In the genomic region with DNA sequence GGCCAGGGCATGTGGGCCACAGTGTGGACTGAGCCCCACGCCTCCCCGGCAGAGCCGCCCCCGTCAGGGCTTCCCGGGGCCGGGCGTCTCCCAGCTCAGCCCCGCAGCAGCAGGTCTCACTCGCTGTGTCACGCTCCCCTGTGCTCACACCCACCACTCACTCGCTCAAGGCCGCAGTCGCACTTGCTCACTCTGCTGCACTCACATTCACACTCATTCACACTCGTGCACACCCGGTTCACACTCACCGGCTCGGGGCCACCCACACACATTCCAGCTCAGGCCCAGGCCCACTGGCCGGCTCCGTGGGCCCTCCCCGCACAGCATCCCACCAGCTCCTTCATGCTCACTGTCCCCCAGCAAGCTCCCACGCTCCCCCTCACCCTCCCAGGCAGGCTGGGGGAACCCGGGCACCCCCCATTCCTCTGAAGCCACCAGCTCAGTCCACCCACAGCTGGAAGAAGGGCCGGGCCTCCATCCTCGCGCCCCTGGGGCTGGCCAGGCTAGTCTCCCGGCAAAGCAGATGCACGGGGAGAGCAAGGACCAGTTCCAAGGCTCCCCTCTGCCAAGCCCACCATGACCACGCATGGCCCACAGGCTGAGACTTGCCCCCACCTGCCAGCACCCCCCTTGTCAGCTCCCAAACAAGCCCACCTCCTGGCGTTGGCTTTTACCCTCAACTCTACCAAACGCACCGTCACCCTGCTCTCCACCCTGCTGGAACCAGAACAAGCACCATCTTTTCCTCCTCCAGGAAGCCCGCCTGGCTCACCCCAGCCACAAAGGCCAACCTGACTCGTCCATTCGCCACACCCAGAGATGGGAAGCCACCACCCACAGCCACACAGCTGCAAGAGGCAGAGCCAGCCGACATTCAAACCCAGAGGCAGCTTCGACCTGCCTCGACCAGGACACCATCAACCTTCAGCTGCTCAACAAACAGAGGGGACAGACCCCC, we compare ENCODE assay signal across 10 cellular contexts. TPM values are rescaled to one million over a fixed set of nuclear protein-coding genes. Genes with fewer than 3 reads are reported as not detected.
DNase-seq lines count a peak whose midpoint lies in the region; ATAC-seq, FAIRE-seq and TF ChIP-seq lines count a peak whose summit lies in the region.
"Had no signal": no experiment of that assay in that cellular context is flagged by ENCODE, and none has a peak within 500 bp of the region (broad histone marks: within the 10 kb centered on the region; RNA-seq: fewer than 3 reads in every experiment).

No MANE protein-coding gene starts in this region.

- DNase-seq in GM12891 (ENCODE audit: insufficient read length, low spot score) (no peak), left ventricle myocardium inferior (no peak), GM13976 (ENCODE audit: low spot score) (no peak), MG63 (no peak), endothelial cell (ENCODE audit: low spot score) (no peak)
- DNase-seq: NCI-H345, SIG-M5 had no signal

- intact Hi-C loops in left ventricle myocardium inferior (cut with micrococcal nuclease): no loop called here

- H3K27ac ChIP-seq in left ventricle myocardium inferior (replicated peaks): peak overlapping the region; percentile 80
- H3K27ac ChIP-seq in skin epidermis: peak overlapping the region in 14 of 21 experiments; percentile 1 to 60 (median 28)

- H3K9me3 ChIP-seq in left ventricle myocardium inferior (replicated peaks) (no peaks in the 10 kb centered on the region), MG63 (no peaks in the 10 kb centered on the region)

- in situ Hi-C loops in GM13976 (cut with MboI; ENCODE audit: low sequenced_read_pairs, unreplicated experiment): no loop called here

- H3K4me3 Mint-ChIP-seq in endothelial cell (ENCODE audit: unreplicated experiment): no peak overlapping the region

- ATAC-seq in SK-N-SH treated with all-trans-retinoic acid at 6 μM for 48 hours: peak; percentile 4; the same call in 2 of the 3 replicates
- ATAC-seq in GM18909 (IDR thresholded peaks at IDR 0.05; ENCODE audit: poor library complexity, unreplicated experiment): no peak

- peak; percentile 84 for FAIRE-seq in GM12891 (lab: Jason Lieb, UNC)

- H3K36me3 ChIP-seq in left ventricle myocardium inferior (peaks cover 5% of the 10 kb centered on the region), MG63 (no peaks in the 10 kb centered on the region; the same call in 1 of the 2 replicates)

- H3K4me3 ChIP-seq in left ventricle myocardium inferior (no peak overlapping the region), skin epidermis (no peak overlapping the region), MG63 (no peak overlapping the region)

- peaks cover 6% of the 10 kb centered on the region for H3K36me3 Mint-ChIP-seq in endothelial cell (ENCODE audit: low read depth, unreplicated experiment)

- no peaks in the 10 kb centered on the region for H3K9me3 Mint-ChIP-seq in endothelial cell (ENCODE audit: unreplicated experiment)

- no peak overlapping the region for H3K27ac Mint-ChIP-seq in endothelial cell (ENCODE audit: unreplicated experiment)

- TF ChIP-seq CTCF in left ventricle myocardium inferior (IDR thresholded peaks at IDR 0.05; ENCODE audit: borderline replicate concordance) (no peak), GM13976 (IDR thresholded peaks at IDR 0.05; ENCODE audit: borderline replicate concordance, control extremely low read depth, extremely low read depth, insufficient read depth, missing control alignments) (no peak), endothelial cell (IDR thresholded peaks at IDR 0.05; ENCODE audit: unreplicated experiment) (no peak)

- peaks cover 72% of the 10 kb centered on the region for H3K4me1 ChIP-seq in left ventricle myocardium inferior

- no peak for TF ChIP-seq POLR2A in GM12891 (IDR thresholded peaks at IDR 0.05; ENCODE audit: low read depth, low read length)

- peaks cover 15% of the 10 kb centered on the region for H3K4me1 Mint-ChIP-seq in endothelial cell (ENCODE audit: unreplicated experiment)

- peaks cover 9% of the 10 kb centered on the region for H3K27me3 Mint-ChIP-seq in endothelial cell (ENCODE audit: unreplicated experiment)

- H3K27me3 ChIP-seq in left ventricle myocardium inferior (ENCODE audit: low read depth) (no peaks in the 10 kb centered on the region), MG63 (no peaks in the 10 kb centered on the region)

TF ChIP-seq in GM12891, 5 proteins besides CTCF, POLR2A, EP300 and RAD21:
- no peak for TF ChIP-seq TAF1 (IDR thresholded peaks at IDR 0.05; ENCODE audit: low read depth, low read length)
- TF ChIP-seq POU2F2 (IDR thresholded peaks at IDR 0.05; ENCODE audit: low read depth, low read length): peak; percentile 14; the same call in 1 of the 2 replicates
- TF ChIP-seq PAX5 (IDR thresholded peaks at IDR 0.05; ENCODE audit: insufficient read depth, low read length, severe bottlenecking): no peak

TF ChIP-seq in SK-N-SH treated with all-trans-retinoic acid at 6 μM for 48 hours, 23 proteins besides CTCF, POLR2A, EP300 and RAD21:
- no peak for TF ChIP-seq SNAI2 (CRISPR knock-in tag; IDR thresholded peaks at IDR 0.05)
- no peak for TF ChIP-seq RARB (CRISPR knock-in tag; IDR thresholded peaks at IDR 0.05)
- no peak for TF ChIP-seq OSR1 (CRISPR knock-in tag; IDR thresholded peaks at IDR 0.05)
- no peak for TF ChIP-seq ESRRG (CRISPR knock-in tag; IDR thresholded peaks at IDR 0.05)
- no peak for TF ChIP-seq ZNF70 (CRISPR knock-in tag; IDR thresholded peaks at IDR 0.05)
- TF ChIP-seq PPARA (CRISPR knock-in tag; IDR thresholded peaks at IDR 0.05; ENCODE audit: borderline replicate concordance): no peak
- TF ChIP-seq ISL1 (CRISPR knock-in tag; IDR thresholded peaks at IDR 0.05): no peak
- TF ChIP-seq TOX (CRISPR knock-in tag; IDR thresholded peaks at IDR 0.05; ENCODE audit: borderline replicate concordance): no peak
- no peak for TF ChIP-seq ZNF8 (CRISPR knock-in tag; IDR thresholded peaks at IDR 0.05)
- no peak for TF ChIP-seq ZNF565 (CRISPR knock-in tag; conservative IDR thresholded peaks at IDR 0.05; ENCODE audit: low read depth)
- TF ChIP-seq CSDC2 (CRISPR knock-in tag; IDR thresholded peaks at IDR 0.05): no peak
- no peak for TF ChIP-seq ZFP3 (CRISPR knock-in tag; IDR thresholded peaks at IDR 0.05)
- TF ChIP-seq, protein P1, sequence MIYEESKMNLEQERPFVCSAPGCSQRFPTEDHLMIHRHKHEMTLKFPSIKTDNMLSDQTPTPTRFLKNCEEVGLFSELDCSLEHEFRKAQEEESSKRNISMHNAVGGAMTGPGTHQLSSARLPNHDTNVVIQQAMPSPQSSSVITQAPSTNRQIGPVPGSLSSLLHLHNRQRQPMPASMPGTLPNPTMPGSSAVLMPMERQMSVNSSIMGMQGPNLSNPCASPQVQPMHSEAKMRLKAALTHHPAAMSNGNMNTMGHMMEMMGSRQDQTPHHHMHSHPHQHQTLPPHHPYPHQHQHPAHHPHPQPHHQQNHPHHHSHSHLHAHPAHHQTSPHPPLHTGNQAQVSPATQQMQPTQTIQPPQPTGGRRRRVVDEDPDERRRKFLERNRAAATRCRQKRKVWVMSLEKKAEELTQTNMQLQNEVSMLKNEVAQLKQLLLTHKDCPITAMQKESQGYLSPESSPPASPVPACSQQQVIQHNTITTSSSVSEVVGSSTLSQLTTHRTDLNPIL (CRISPR knock-in tag; IDR thresholded peaks at IDR 0.05; ENCODE audit: low read depth): no peak
- TF ChIP-seq, protein P2, sequence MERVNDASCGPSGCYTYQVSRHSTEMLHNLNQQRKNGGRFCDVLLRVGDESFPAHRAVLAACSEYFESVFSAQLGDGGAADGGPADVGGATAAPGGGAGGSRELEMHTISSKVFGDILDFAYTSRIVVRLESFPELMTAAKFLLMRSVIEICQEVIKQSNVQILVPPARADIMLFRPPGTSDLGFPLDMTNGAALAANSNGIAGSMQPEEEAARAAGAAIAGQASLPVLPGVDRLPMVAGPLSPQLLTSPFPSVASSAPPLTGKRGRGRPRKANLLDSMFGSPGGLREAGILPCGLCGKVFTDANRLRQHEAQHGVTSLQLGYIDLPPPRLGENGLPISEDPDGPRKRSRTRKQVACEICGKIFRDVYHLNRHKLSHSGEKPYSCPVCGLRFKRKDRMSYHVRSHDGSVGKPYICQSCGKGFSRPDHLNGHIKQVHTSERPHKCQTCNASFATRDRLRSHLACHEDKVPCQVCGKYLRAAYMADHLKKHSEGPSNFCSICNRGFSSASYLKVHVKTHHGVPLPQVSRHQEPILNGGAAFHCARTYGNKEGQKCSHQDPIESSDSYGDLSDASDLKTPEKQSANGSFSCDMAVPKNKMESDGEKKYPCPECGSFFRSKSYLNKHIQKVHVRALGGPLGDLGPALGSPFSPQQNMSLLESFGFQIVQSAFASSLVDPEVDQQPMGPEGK (CRISPR knock-in tag; IDR thresholded peaks at IDR 0.05; ENCODE audit: borderline replicate concordance): no peak
TF ChIP-seq in SK-N-SH treated with all-trans-retinoic acid at 6 μM for 48 hours: peak in this region for 0.

RNA-seq across cellular contexts. Expression of a gene that starts 28.0 kb away (rescaled TPM):
- polyA plus RNA-seq in GM12891 (2012; ENCODE audit: low read depth, missing spikeins): 66.2 TPM
- total RNA-seq in left ventricle myocardium inferior (152 TPM), endothelial cell (ENCODE audit: unreplicated experiment) (132 TPM)
- total RNA-seq in MG63 (2014; rRNA removed; shearing (Covaris generic); ENCODE audit: low replicate concordance): 17.0 and 32.9 TPM in 2 replicates
